Comparison of ENCODE assay signal across 9 cellular contexts in genomic region chr3:45011756-45012441, GRCh38. TPM values are rescaled to one million over a fixed set of nuclear protein-coding genes. Genes with fewer than 3 reads are reported as not detected.
A peak's percentile ranks its signal among the peaks of the same experiment; 100 is the strongest.
DNase-seq lines count a peak whose midpoint lies in the region; ATAC-seq and TF ChIP-seq lines count a peak whose summit lies in the region.
"Had no signal": no experiment of that assay in that cellular context is flagged by ENCODE, and none has a peak within 500 bp of the region (broad histone marks: within the 10 kb centered on the region; RNA-seq: fewer than 3 reads in every experiment).

No MANE protein-coding gene starts in this region.

- H3K4me1 ChIP-seq in endodermal cell (ENCODE audit: control insufficient read depth, insufficient read depth, low read length) = peaks cover 12% of the 10 kb centered on the region

- H3K27me3 Mint-ChIP-seq in nephron (ENCODE audit: low read depth) (no peaks in the 10 kb centered on the region), endodermal cell (ENCODE audit: insufficient read depth) (no peaks in the 10 kb centered on the region)

- H3K4me1 Mint-ChIP-seq in nephron = peaks cover 70% of the 10 kb centered on the region
- H3K4me1 Mint-ChIP-seq in endodermal cell = peaks cover 3% of the 10 kb centered on the region

- H3K9ac ChIP-seq in endodermal cell (ENCODE audit: extremely low read depth, low read length, poor library complexity, severe bottlenecking) = no peak overlapping the region

- no peak overlapping the region for H3K4me3 ChIP-seq in endodermal cell (ENCODE audit: low read length)

- no peaks in the 10 kb centered on the region for H3K9me3 ChIP-seq in endodermal cell (ENCODE audit: control insufficient read depth, low read length)

- H3K4me3 Mint-ChIP-seq in nephron = peak overlapping the region in 2 of 3 experiments; percentile 5 to 20
- H3K4me3 Mint-ChIP-seq in endodermal cell = no peak overlapping the region

- WGBS in endodermal cell (ENCODE audit: insufficient coverage in 1 of 2, insufficient read length in 1 of 2), 2 experiments = 88 to 91% methylated on average over 6 to 7 of the region's 7 CpGs

- H3K9me3 Mint-ChIP-seq in nephron (peaks cover 3% of the 10 kb centered on the region), endodermal cell (peaks cover 3% of the 10 kb centered on the region)

- H3K36me3 Mint-ChIP-seq in nephron (ENCODE audit: low read depth) (peaks cover 59% of the 10 kb centered on the region), endodermal cell (ENCODE audit: low read depth) (peaks cover 65% of the 10 kb centered on the region)

- no peaks in the 10 kb centered on the region for H3K27me3 ChIP-seq in endodermal cell (ENCODE audit: control insufficient read depth, insufficient read depth, low read length, poor library complexity, severe bottlenecking)

- H3K27ac Mint-ChIP-seq in nephron = peak overlapping the region; percentile 90 to 97 (median 96)
- no peak overlapping the region for H3K27ac Mint-ChIP-seq in endodermal cell

- TF ChIP-seq CTCF in nephron (IDR thresholded peaks at IDR 0.05; ENCODE audit: unreplicated experiment in 3 of 3) (no peak), endodermal cell (conservative IDR thresholded peaks at IDR 0.05) (no peak)

- H3K27ac ChIP-seq in epithelial cell of prostate (peak overlapping the region; percentile 45), endodermal cell (ENCODE audit: low read depth, low read length) (no peak overlapping the region)

- no peak for ATAC-seq in GM21723 (IDR thresholded peaks at IDR 0.05; ENCODE audit: unreplicated experiment)
- ATAC-seq: HCT116 had no signal

- H3K36me3 ChIP-seq in endodermal cell (ENCODE audit: control insufficient read depth, insufficient read depth, low read length) = peaks cover 71% of the 10 kb centered on the region

- DNase-seq in EH (ENCODE audit: low read depth) (peak; percentile 98), NOMO-1 treated with dmso at 0.1 percent for 144 hours (lab: John Stamatoyannopoulos, UW; ENCODE audit: unreplicated experiment) (peak; percentile 53), epithelial cell of prostate (ENCODE audit: low read depth, low spot score) (no peak), endodermal cell (no peak), NCI-H1417 (lab: John Stamatoyannopoulos, UW) (no peak), NCI-H82 (lab: John Stamatoyannopoulos, UW) (no peak)

RNA-seq across cellular contexts. Expression of gene CLEC3B, which starts 14.2 kb away (rescaled TPM):
- total RNA-seq in endodermal cell = not detected
- not detected for polyA plus RNA-seq in endodermal cell (2013, experiment 1 of 2)
- 0.29 TPM for polyA plus RNA-seq in endodermal cell (2013, experiment 2 of 2)

RNA-seq across cellular contexts. Expression of gene EXOSC7, which starts 35.9 kb away (rescaled TPM):
- total RNA-seq in endodermal cell = 10 to 100 TPM; 61.2 to 69.4 TPM
- polyA plus RNA-seq in endodermal cell (2013, experiment 1 of 2) = 61.4 TPM
- 54.6 TPM for polyA plus RNA-seq in endodermal cell (2013, experiment 2 of 2)

RNA-seq across cellular contexts. Expression of gene ZDHHC3, which starts 35.9 kb away (rescaled TPM):
- 10 to 100 TPM; 63.7 to 69.7 TPM for total RNA-seq in endodermal cell
- 51.6 TPM for polyA plus RNA-seq in endodermal cell (2013, experiment 1 of 2)
- 45.0 TPM for polyA plus RNA-seq in endodermal cell (2013, experiment 2 of 2)

Comparison
In these comparisons a context has a peak if more than half of its experiments do, and no peak if none do; other contexts are left out.
1. DNase-seq: peak in EH (single experiment) and NOMO-1 treated with dmso at 0.1 percent for 144 hours (single experiment); none in epithelial cell of prostate (single experiment), endodermal cell (single experiment), NCI-H1417 (0 of 3) and NCI-H82 (single experiment).